In the genomic region with DNA sequence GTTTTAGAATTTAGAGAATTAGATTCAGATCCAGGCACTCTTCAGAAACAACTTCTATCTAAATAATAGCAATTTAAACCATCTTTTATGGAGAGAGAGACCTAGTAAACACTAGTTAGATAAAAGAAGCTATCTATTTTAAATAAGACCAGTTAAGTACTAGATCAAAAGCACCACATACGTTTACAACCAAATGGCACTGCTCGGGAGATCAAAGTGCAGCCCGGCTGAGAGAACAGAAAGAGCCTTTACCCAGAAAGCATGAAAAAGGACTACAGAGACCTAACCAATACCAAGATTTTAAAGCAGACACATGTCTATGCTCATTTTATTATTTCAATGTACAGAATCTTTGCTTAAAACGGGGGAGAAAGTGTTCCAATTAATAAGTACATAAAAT, we compare ENCODE assay signal across 18 cellular contexts. TPM values are rescaled to one million over a fixed set of nuclear protein-coding genes. Genes with fewer than 3 reads are reported as not detected.
"Had no signal": no experiment of that assay in that cellular context is flagged by ENCODE, and none has a peak within 500 bp of the region (broad histone marks: within the 10 kb centered on the region; RNA-seq: fewer than 3 reads in every experiment).

No MANE protein-coding gene starts in this region.

- H3K36me3 Mint-ChIP-seq: WTC11 had no signal

- H3K4me3 ChIP-seq: tibial nerve had no signal

- H3K27ac Mint-ChIP-seq: activated naive CD8-positive, alpha-beta T cell; WTC11 had no signal

- H3K27me3 ChIP-seq: neutrophil, tibial nerve had no signal

- H3K27ac ChIP-seq: neutrophil, parathyroid adenoma, tibial nerve had no signal

- H3K36me3 ChIP-seq: neutrophil, tibial nerve had no signal

- H3K4me1 ChIP-seq: parathyroid adenoma, tibial nerve had no signal

- H3K9ac ChIP-seq: parathyroid adenoma had no signal

- ATAC-seq: esophagus mucosa, WTC11 had no signal

- H3K79me2 ChIP-seq: parathyroid adenoma had no signal

- H3K9me3 Mint-ChIP-seq: WTC11 had no signal

- DNase-seq: activated CD4-positive, alpha-beta T cell treated with anti-CD3 and anti-CD28 coated beads for 48 hours; activated CD8-positive, alpha-beta memory T cell treated with anti-CD3 and anti-CD28 coated beads for 24 hours; activated gamma-delta T cell treated with Interleukin-2 at 50 U/mL for 16 hours; amniotic stem cell; caudate nucleus; hippocampal formation; kidney glomerular epithelial cell; mesendoderm; stimulated activated CD4-positive, alpha-beta T cell treated with anti-CD3 and anti-CD28 coated beads, Interleukin-4, amount 100 ng/mL, for 1 hour had no signal

- H3K9me3 ChIP-seq: neutrophil, tibial nerve had no signal

- H2AFZ ChIP-seq: parathyroid adenoma had no signal

- H3K4me3 Mint-ChIP-seq: activated naive CD8-positive, alpha-beta T cell; WTC11 had no signal

RNA-seq across cellular contexts. Expression of a gene that starts 30.8 kb away (rescaled TPM):
- total RNA-seq: esophagus mucosa; myocyte; subcutaneous adipose tissue; T-helper 2 cell treated with Interferon-gamma antibody and Interleukin-4, amounts not matched to agents 100 ng/mL and 5 ng/mL, for 36 hours; WTC11 had no signal
